1 cellular context compared by ENCODE assay signal in genomic region chr17:16199093-16199492, GRCh38.
TF ChIP-seq lines count a peak whose summit lies in the region.

No MANE protein-coding gene starts in this region.

TF ChIP-seq in GM12878, 131 proteins besides CTCF, POLR2A, EP300 and RAD21:
- TF ChIP-seq PAX8 (IDR thresholded peaks at IDR 0.05) (no peak), SIN3A (IDR thresholded peaks at IDR 0.05; ENCODE audit: low read depth, low read length) (no peak), NBN (IDR thresholded peaks at IDR 0.05) (no peak), ZBTB4 (CRISPR knock-in tag; IDR thresholded peaks at IDR 0.05) (no peak), MLLT1 (IDR thresholded peaks at IDR 0.05) (no peak), SUZ12 (IDR thresholded peaks at IDR 0.05; ENCODE audit: unreplicated experiment) (no peak), HSF1 (IDR thresholded peaks at IDR 0.05; ENCODE audit: low read depth, low read length) (no peak), BMI1 (IDR thresholded peaks at IDR 0.05; ENCODE audit: borderline replicate concordance) (no peak), NKRF (conservative IDR thresholded peaks at IDR 0.05) (no peak), NFIC (IDR thresholded peaks at IDR 0.05; ENCODE audit: low read depth, low read length) (no peak), MTA2 (IDR thresholded peaks at IDR 0.05; ENCODE audit: low read depth) (no peak), ATF3 (IDR thresholded peaks at IDR 0.05; ENCODE audit: borderline replicate concordance, extremely low read depth, low read depth, low read length) (no peak), EGR1 (IDR thresholded peaks at IDR 0.05; ENCODE audit: borderline replicate concordance in 1 of 2, low read depth in 2 of 2, low read length in 2 of 2) (no peak), EZH2 (IDR thresholded peaks at IDR 0.05; ENCODE audit: borderline replicate concordance, control insufficient read depth, low read depth, low read length) (no peak), PAX5 (IDR thresholded peaks at IDR 0.05; ENCODE audit: borderline replicate concordance, low read depth, low read length) (no peak), SMAD5 (IDR thresholded peaks at IDR 0.05; ENCODE audit: low read depth) (no peak), TCF3 (IDR thresholded peaks at IDR 0.05; ENCODE audit: borderline replicate concordance, insufficient read depth, low read depth, low read length) (no peak), FOXK2 (IDR thresholded peaks at IDR 0.05) (no peak), RAD51 (IDR thresholded peaks at IDR 0.05) (no peak), PML (IDR thresholded peaks at IDR 0.05; ENCODE audit: low read length) (no peak)
